8 cellular contexts compared by ENCODE assay signal in genomic region chr13:111152836-111153235, GRCh38. TPM values are rescaled to one million over a fixed set of nuclear protein-coding genes. Genes with fewer than 3 reads are reported as not detected.
A peak's percentile ranks its signal among the peaks of the same experiment; 100 is the strongest.
DNase-seq lines count a peak whose midpoint lies in the region; ATAC-seq, FAIRE-seq and TF ChIP-seq lines count a peak whose summit lies in the region.

No MANE protein-coding gene starts in this region.

- no peaks in the 10 kb centered on the region for H3K36me3 Mint-ChIP-seq in mesothelial cell of epicardium

- TF ChIP-seq CTCF in bronchial epithelial cell (IDR thresholded peaks at IDR 0.05; ENCODE audit: insufficient read depth, low read length, severe bottlenecking), result no peak
- no peak for TF ChIP-seq CTCF in mesothelial cell of epicardium (IDR thresholded peaks at IDR 0.05; ENCODE audit: unreplicated experiment)

- H3K4me1 ChIP-seq in BLaER1 treated with 17β-estradiol and CSF1 and Interleukin-3, amounts not matched to agents 10 nM and 100 nM, result peaks cover 22 to 43% (median 32%) of the 10 kb centered on the region in 10 experiments

- H3K4me3 ChIP-seq in BLaER1 treated with 17β-estradiol and CSF1 and Interleukin-3, amounts not matched to agents 10 nM and 100 nM, result peak overlapping the region; percentile 79 to 93 (median 86)
- H3K4me3 ChIP-seq in bronchial epithelial cell (ENCODE audit: low read depth, low read length), result peak overlapping the region; percentile 88

- in situ Hi-C loops in KBM-7 (cut with MboI; ENCODE audit: low pct_unique_long_range_greater_than_20kb, low sequenced_read_pairs), result no loop called here

- ATAC-seq in HG03432 (IDR thresholded peaks at IDR 0.05; ENCODE audit: unreplicated experiment) (no peak), GM19455 (IDR thresholded peaks at IDR 0.05; ENCODE audit: unreplicated experiment) (no peak)

- H3K27me3 ChIP-seq in BLaER1 treated with 17β-estradiol and CSF1 and Interleukin-3, amounts not matched to agents 10 nM and 100 nM, result no peaks in the 10 kb centered on the region
- H3K27me3 ChIP-seq in bronchial epithelial cell (ENCODE audit: control insufficient read depth, insufficient read depth, low read length), result no peaks in the 10 kb centered on the region

- H3K9me3 Mint-ChIP-seq in mesothelial cell of epicardium, result no peaks in the 10 kb centered on the region

- peak overlapping the region; percentile 84 to 96 (median 93) for H3K27ac ChIP-seq in BLaER1 treated with 17β-estradiol and CSF1 and Interleukin-3, amounts not matched to agents 10 nM and 100 nM

- FAIRE-seq in bronchial epithelial cell (lab: Jason Lieb, UNC), result no peak

- peaks cover 0 to 38% (median 17%) of the 10 kb centered on the region in 11 experiments; a peak in 14 of 22 replicates for H4K20me1 ChIP-seq in BLaER1 treated with 17β-estradiol and CSF1 and Interleukin-3, amounts not matched to agents 10 nM and 100 nM

- peak overlapping the region; percentile 86 to 97 (median 94) for H3K9ac ChIP-seq in BLaER1 treated with 17β-estradiol and CSF1 and Interleukin-3, amounts not matched to agents 10 nM and 100 nM

- H3K9me3 ChIP-seq in BLaER1 treated with 17β-estradiol and CSF1 and Interleukin-3, amounts not matched to agents 10 nM and 100 nM (replicated peaks in 1 of 11), result no peaks in the 10 kb centered on the region

- peak overlapping the region; percentile 79 to 97 (median 90) for H3K4me2 ChIP-seq in BLaER1 treated with 17β-estradiol and CSF1 and Interleukin-3, amounts not matched to agents 10 nM and 100 nM

- peaks cover 22% of the 10 kb centered on the region for H3K27me3 Mint-ChIP-seq in mesothelial cell of epicardium (ENCODE audit: low read depth)

- DNase-seq in KBM-7 (peak; percentile 13), bronchial epithelial cell (ENCODE audit: low read depth) (peak; percentile 15), mesothelial cell of epicardium (ENCODE audit: low spot score in 2 of 2, unreplicated experiment in 2 of 2) (no peak), iPS-NIHi11 (ENCODE audit: low spot score) (no peak), C1 segment of cervical spinal cord (lab: John Stamatoyannopoulos, UW) (no peak)

- H3K36me3 ChIP-seq in BLaER1 treated with 17β-estradiol and CSF1 and Interleukin-3, amounts not matched to agents 10 nM and 100 nM, result peaks cover 0 to 8% (median 0%) of the 10 kb centered on the region in 11 experiments; a peak in 4 of 22 replicates
- H3K36me3 ChIP-seq in bronchial epithelial cell (ENCODE audit: control insufficient read depth, insufficient read depth, low read length), result no peaks in the 10 kb centered on the region

- peak overlapping the region; percentile 85 for H3K4me3 Mint-ChIP-seq in mesothelial cell of epicardium

- peak overlapping the region; percentile 93 for H3K27ac Mint-ChIP-seq in mesothelial cell of epicardium

- H3K4me1 Mint-ChIP-seq in mesothelial cell of epicardium, result peaks cover 26% of the 10 kb centered on the region

RNA-seq across cellular contexts. Expression of gene ARHGEF7, which starts 37.7 kb away (rescaled TPM):
- total RNA-seq in bronchial epithelial cell (26.2 and 31.6 TPM in 2 replicates), mesothelial cell of epicardium (88.6 to 95.9 TPM (median 94.7 TPM) in 3 replicates)

Comparison
In these comparisons a context has a peak if more than half of its experiments do, and no peak if none do; other contexts are left out.
1. DNase-seq: peak in KBM-7 (single experiment) and bronchial epithelial cell (single experiment); none in mesothelial cell of epicardium (0 of 2), iPS-NIHi11 (single experiment) and C1 segment of cervical spinal cord (0 of 14).